In genomic region chr14:101855958-101856357, GRCh38 we compare ENCODE assay signal across 16 cellular contexts.
DNase-seq lines count a peak whose midpoint lies in the region; ATAC-seq and TF ChIP-seq lines count a peak whose summit lies in the region.
"Had no signal": no experiment of that assay in that cellular context is flagged by ENCODE, and none has a peak within 500 bp of the region (broad histone marks: within the 10 kb centered on the region; RNA-seq: fewer than 3 reads in every experiment).

No MANE protein-coding gene starts in this region.

- H3K9me3 ChIP-seq in transverse colon (no peaks in the 10 kb centered on the region), sigmoid colon (no peaks in the 10 kb centered on the region)
- H3K9me3 ChIP-seq: HAP-1 had no signal

- 53 to 56% methylated on average over 3 to 5 of the region's 5 CpGs for WGBS in transverse colon (ENCODE audit: low coverage in 1 of 2), 2 donors
- WGBS in sigmoid colon, 2 donors: 20 to 65% methylated on average over 5 of the region's 5 CpGs

- H3K27ac ChIP-seq in transverse colon (peak overlapping the region in 1 of 4 donors; percentile 24), sigmoid colon (peak overlapping the region in 1 of 4 donors; percentile 12), RWPE1 (no peak overlapping the region)
- H3K27ac ChIP-seq: brain microvascular endothelial cell, parathyroid adenoma had no signal

- no peak overlapping the region for H3K4me3 ChIP-seq in fibroblast of mammary gland (ENCODE audit: control insufficient read depth, low read depth, low read length)
- no peak overlapping the region for H3K4me3 ChIP-seq in transverse colon
- no peak overlapping the region for H3K4me3 ChIP-seq in sigmoid colon
- H3K4me3 ChIP-seq: HAP-1, smooth muscle cell had no signal

- no peak for TF ChIP-seq EP300 in transverse colon (IDR thresholded peaks at IDR 0.05; ENCODE audit: low read depth)
- no peak for TF ChIP-seq EP300 in sigmoid colon (IDR thresholded peaks at IDR 0.05)

- H3K4me1 ChIP-seq in transverse colon: peaks cover 23 to 70% (median 53%) of the 10 kb centered on the region in 4 donors
- peaks cover 0 to 48% (median 36%) of the 10 kb centered on the region in 4 donors for H3K4me1 ChIP-seq in sigmoid colon
- H3K4me1 ChIP-seq: HAP-1, parathyroid adenoma had no signal

- no peak for TF ChIP-seq POLR2A in transverse colon (IDR thresholded peaks at IDR 0.05)
- TF ChIP-seq POLR2A in sigmoid colon (IDR thresholded peaks at IDR 0.05): no peak

- intact Hi-C loops in left ventricle myocardium superior (cut with micrococcal nuclease): no loop called here
- intact Hi-C loops in Right ventricle myocardium superior (cut with DNase I): no loop called here
- intact Hi-C loops in transverse colon (cut with DNase I; ENCODE audit: low total_unique reads): no loop called here
- intact Hi-C loops in sigmoid colon (cut with DNase I): no loop called here

- TF ChIP-seq CTCF in fibroblast of mammary gland (conservative IDR thresholded peaks at IDR 0.05; ENCODE audit: control insufficient read depth, insufficient read depth, low read depth, low read length) (no peak), transverse colon (IDR thresholded peaks at IDR 0.05) (no peak), sigmoid colon (IDR thresholded peaks at IDR 0.05) (no peak), RWPE1 (conservative IDR thresholded peaks at IDR 0.05; ENCODE audit: low read depth) (no peak)

- peak; percentile 2 for ATAC-seq in left ventricle myocardium superior
- no peak for ATAC-seq in Right ventricle myocardium superior (ENCODE audit: poor library complexity)
- ATAC-seq: left cardiac atrium, Panc1 had no signal

- H3K36me3 ChIP-seq in transverse colon (peaks cover 0 to 3% (median 0%) of the 10 kb centered on the region in 4 donors), sigmoid colon (peaks cover 0 to 23% (median 0%) of the 10 kb centered on the region in 4 donors)
- H3K36me3 ChIP-seq: brain microvascular endothelial cell had no signal

- in situ Hi-C loops in transverse colon (cut with MboI; ENCODE audit: low pct_ligation_motif_present in 1 of 4, low pct_unique_long_range_greater_than_20kb in 1 of 4, low sequenced_read_pairs in 3 of 4): no loop called here

- CTCF ChIA-PET in RWPE1 (lab: Yijun Ruan, JAX): interaction anchor here (1.0 kb wide), 1 partner anchor 85 kb away, joined by 3 read pairs; no protein-coding TSS in a partner anchor

- DNase-seq in left ventricle myocardium superior (no peak), Right ventricle myocardium superior (no peak), NCI-H1105 treated with DMSO at 0.1 percent for 48 hours (lab: John Stamatoyannopoulos, UW) (peak; percentile 15), fibroblast of mammary gland (ENCODE audit: low read depth) (peak; percentile 13), transverse colon (no peak), sigmoid colon (no peak), RWPE1 (ENCODE audit: low spot score) (no peak)
- DNase-seq: activated naive CD4-positive, alpha-beta T cell treated with Interleukin-2 at 50 U/mL for 16 hours; brain microvascular endothelial cell; DMS53; left cardiac atrium; NCI-H187 treated with DMSO at 0.1 percent for 48 hours had no signal

- POLR2A ChIA-PET in RWPE1 (lab: Yijun Ruan, JAX; ENCODE audit: low non-redundant PET): no interaction called here

- H3K27me3 ChIP-seq in transverse colon (no peaks in the 10 kb centered on the region), sigmoid colon (no peaks in the 10 kb centered on the region)
- H3K27me3 ChIP-seq: brain microvascular endothelial cell had no signal

Comparison
In these comparisons a context has a peak if more than half of its experiments do, and no peak if none do; other contexts are left out.
1. DNase-seq: peak in NCI-H1105 treated with DMSO at 0.1 percent for 48 hours (single experiment) and fibroblast of mammary gland (single experiment); none in left ventricle myocardium superior (single experiment), Right ventricle myocardium superior (single experiment), transverse colon (single experiment), sigmoid colon (single experiment) and RWPE1 (single experiment).